In genomic region chr6:13709698-13710551, GRCh38 we compare ENCODE assay signal across 8 cellular contexts. TPM values are rescaled to one million over a fixed set of nuclear protein-coding genes. Genes with fewer than 3 reads are reported as not detected.
DNase-seq lines count a peak whose midpoint lies in the region; ATAC-seq and TF ChIP-seq lines count a peak whose summit lies in the region.

No MANE protein-coding gene starts in this region.

- peaks cover 6% of the 10 kb centered on the region for H3K36me3 Mint-ChIP-seq in T-helper 1 cell treated with Interleukin-12 subunit alpha and Interleukin-12 subunit beta and Interleukin-4 antibody, amounts not matched to agents 30 μg/mL and 1 μg/mL, for 36 hours (ENCODE audit: low read depth)

- ATAC-seq in HG02588 (IDR thresholded peaks at IDR 0.05; ENCODE audit: unreplicated experiment): no peak

- no peak for TF ChIP-seq EP300 in ovary (IDR thresholded peaks at IDR 0.05)

- DNase-seq in ovary: no peak
- no peak for DNase-seq in stimulated activated CD4-positive, alpha-beta T cell treated with anti-CD3 and anti-CD28 coated beads, Interleukin-4, amount 100 ng/mL, for 1 hour
- no peak for DNase-seq in effector CD8-positive, alpha-beta T cell (lab: John Stamatoyannopoulos, UW)

- H3K27ac ChIP-seq in BLaER1 (peak overlapping the region; percentile 97), HEK293 (ENCODE audit: extremely low read depth, low read depth, low read length) (peak overlapping the region; percentile 85), esophagus (ENCODE audit: low read depth in 2 of 2, low read length in 1 of 2) (peak overlapping the region; percentile 97 to 99), ovary (peak overlapping the region; percentile 81 to 98)

- peak overlapping the region; percentile 85 for H3K4me2 ChIP-seq in BLaER1

- H3K27me3 Mint-ChIP-seq in T-helper 1 cell treated with Interleukin-12 subunit alpha and Interleukin-12 subunit beta and Interleukin-4 antibody, amounts not matched to agents 30 μg/mL and 1 μg/mL, for 36 hours (ENCODE audit: low read depth): no peaks in the 10 kb centered on the region

- peak overlapping the region; percentile 94 for H3K27ac Mint-ChIP-seq in T-helper 1 cell treated with Interleukin-12 subunit alpha and Interleukin-12 subunit beta and Interleukin-4 antibody, amounts not matched to agents 30 μg/mL and 1 μg/mL, for 36 hours

- H3K9me3 Mint-ChIP-seq in T-helper 1 cell treated with Interleukin-12 subunit alpha and Interleukin-12 subunit beta and Interleukin-4 antibody, amounts not matched to agents 30 μg/mL and 1 μg/mL, for 36 hours: no peaks in the 10 kb centered on the region

- H3K27me3 ChIP-seq in BLaER1: no peaks in the 10 kb centered on the region
- H3K27me3 ChIP-seq in esophagus (ENCODE audit: control insufficient read depth in 1 of 2, insufficient read depth in 2 of 2, low read length in 2 of 2): no peaks in the 10 kb centered on the region
- no peaks in the 10 kb centered on the region for H3K27me3 ChIP-seq in ovary

- H3K4me1 Mint-ChIP-seq in T-helper 1 cell treated with Interleukin-12 subunit alpha and Interleukin-12 subunit beta and Interleukin-4 antibody, amounts not matched to agents 30 μg/mL and 1 μg/mL, for 36 hours (ENCODE audit: low read depth): peaks cover 38% of the 10 kb centered on the region

- CTCF ChIA-PET in HEK293 (lab: Yijun Ruan, JAX): interaction anchor here (0.8 to 1.6 kb wide), 10 partner anchors 9 to 147 kb away, joined by 3 to 9 read pairs (median 4); partner anchors contain the start of gene SIRT5

- H3K9ac ChIP-seq in BLaER1: peak overlapping the region; percentile 95

- 1% methylated on average over 10 of the region's 10 CpGs for WGBS in esophagus, 2 donors
- 1% methylated on average over 10 of the region's 10 CpGs for WGBS in ovary, 3 donors

- peaks cover 21% of the 10 kb centered on the region for H3K9me3 ChIP-seq in BLaER1
- no peaks in the 10 kb centered on the region for H3K9me3 ChIP-seq in HEK293 (ENCODE audit: control insufficient read depth, insufficient read depth, low read depth, low read length)
- no peaks in the 10 kb centered on the region for H3K9me3 ChIP-seq in esophagus (ENCODE audit: control insufficient read depth in 2 of 2, insufficient read depth in 1 of 2, low read depth in 1 of 2, low read length in 1 of 2)
- H3K9me3 ChIP-seq in ovary: no peaks in the 10 kb centered on the region

- intact Hi-C loops in ovary (cut with DNase I): loop anchor here (5.0 to 10.0 kb wide), 2 partner anchors 95 to 98 kb away; partner anchors contain the start of gene NOL7 (in 3 of the 4)

- H3K4me3 Mint-ChIP-seq in T-helper 1 cell treated with Interleukin-12 subunit alpha and Interleukin-12 subunit beta and Interleukin-4 antibody, amounts not matched to agents 30 μg/mL and 1 μg/mL, for 36 hours: peak overlapping the region; percentile 98

- no peak for TF ChIP-seq POLR2A in ovary (IDR thresholded peaks at IDR 0.05)

- H4K20me1 ChIP-seq in BLaER1: peaks cover 61% of the 10 kb centered on the region

- POLR2A ChIA-PET in HEK293 (lab: Yijun Ruan, JAX): interaction anchor here (0.8 to 2.8 kb wide), 4 partner anchors 17 to 135 kb away, joined by 3 to 23 read pairs (median 6); partner anchors contain the start of gene NOL7

- H3K4me1 ChIP-seq in BLaER1 (peaks cover 39% of the 10 kb centered on the region), HEK293 (ENCODE audit: control insufficient read depth, insufficient read depth, low read length) (peaks cover 6% of the 10 kb centered on the region; the same call in 1 of the 2 replicates), esophagus (ENCODE audit: control insufficient read depth in 2 of 2, insufficient read depth in 2 of 2, low read length in 1 of 2) (no peaks in the 10 kb centered on the region), ovary (ENCODE audit: insufficient read depth) (peaks cover 9% of the 10 kb centered on the region)

- H3K4me3 ChIP-seq in BLaER1: peak overlapping the region; percentile 92
- H3K4me3 ChIP-seq in HEK293 (ENCODE audit: low read depth, low read length): peak overlapping the region; percentile 88
- peak overlapping the region; percentile 94 to 98 for H3K4me3 ChIP-seq in esophagus (ENCODE audit: low read depth in 1 of 2, low read length in 2 of 2)
- H3K4me3 ChIP-seq in ovary: peak overlapping the region; percentile 72

- H3K36me3 ChIP-seq in BLaER1: peaks cover 23% of the 10 kb centered on the region
- H3K36me3 ChIP-seq in HEK293 (ENCODE audit: control insufficient read depth in 2 of 2, insufficient read depth in 1 of 2, low read length in 2 of 2): no peaks in the 10 kb centered on the region; a peak in 1 of 3 replicates
- no peaks in the 10 kb centered on the region for H3K36me3 ChIP-seq in esophagus (ENCODE audit: control insufficient read depth in 2 of 2, insufficient read depth in 2 of 2, low read length in 1 of 2)
- no peaks in the 10 kb centered on the region for H3K36me3 ChIP-seq in ovary

- TF ChIP-seq CTCF in HEK293 (tag by site-specific recombination; IDR thresholded peaks at IDR 0.05) (no peak), ovary (IDR thresholded peaks at IDR 0.05) (no peak)

TF ChIP-seq in HEK293, 187 proteins besides CTCF, POLR2A, EP300 and RAD21 (continues in another document):
- TF ChIP-seq ZBTB17 (tag by site-specific recombination; IDR thresholded peaks at IDR 0.05): no peak
- no peak for TF ChIP-seq SP7 (tag by site-specific recombination; IDR thresholded peaks at IDR 0.05)
- no peak for TF ChIP-seq ZBTB8A (tag by site-specific recombination; IDR thresholded peaks at IDR 0.05)
- no peak for TF ChIP-seq ZNF544 (tag by site-specific recombination; IDR thresholded peaks at IDR 0.05)
- TF ChIP-seq ZNF660 (tag by site-specific recombination; IDR thresholded peaks at IDR 0.05): 0 out of 2 replicates have a peak, but pooled peaks have one; percentile 24
- TF ChIP-seq ZNF335 (tag by site-specific recombination; conservative IDR thresholded peaks at IDR 0.05): peak; percentile 65
- no peak for TF ChIP-seq ZNF610 (tag by site-specific recombination; IDR thresholded peaks at IDR 0.05; ENCODE audit: borderline replicate concordance)
- TF ChIP-seq, protein P1, sequence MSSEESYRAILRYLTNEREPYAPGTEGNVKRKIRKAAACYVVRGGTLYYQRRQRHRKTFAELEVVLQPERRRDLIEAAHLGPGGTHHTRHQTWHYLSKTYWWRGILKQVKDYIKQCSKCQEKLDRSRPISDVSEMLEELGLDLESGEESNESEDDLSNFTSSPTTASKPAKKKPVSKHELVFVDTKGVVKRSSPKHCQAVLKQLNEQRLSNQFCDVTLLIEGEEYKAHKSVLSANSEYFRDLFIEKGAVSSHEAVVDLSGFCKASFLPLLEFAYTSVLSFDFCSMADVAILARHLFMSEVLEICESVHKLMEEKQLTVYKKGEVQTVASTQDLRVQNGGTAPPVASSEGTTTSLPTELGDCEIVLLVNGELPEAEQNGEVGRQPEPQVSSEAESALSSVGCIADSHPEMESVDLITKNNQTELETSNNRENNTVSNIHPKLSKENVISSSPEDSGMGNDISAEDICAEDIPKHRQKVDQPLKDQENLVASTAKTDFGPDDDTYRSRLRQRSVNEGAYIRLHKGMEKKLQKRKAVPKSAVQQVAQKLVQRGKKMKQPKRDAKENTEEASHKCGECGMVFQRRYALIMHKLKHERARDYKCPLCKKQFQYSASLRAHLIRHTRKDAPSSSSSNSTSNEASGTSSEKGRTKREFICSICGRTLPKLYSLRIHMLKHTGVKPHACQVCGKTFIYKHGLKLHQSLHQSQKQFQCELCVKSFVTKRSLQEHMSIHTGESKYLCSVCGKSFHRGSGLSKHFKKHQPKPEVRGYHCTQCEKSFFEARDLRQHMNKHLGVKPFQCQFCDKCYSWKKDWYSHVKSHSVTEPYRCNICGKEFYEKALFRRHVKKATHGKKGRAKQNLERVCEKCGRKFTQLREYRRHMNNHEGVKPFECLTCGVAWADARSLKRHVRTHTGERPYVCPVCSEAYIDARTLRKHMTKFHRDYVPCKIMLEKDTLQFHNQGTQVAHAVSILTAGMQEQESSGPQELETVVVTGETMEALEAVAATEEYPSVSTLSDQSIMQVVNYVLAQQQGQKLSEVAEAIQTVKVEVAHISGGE (tag by site-specific recombination; conservative IDR thresholded peaks at IDR 0.05; ENCODE audit: low read depth): no peak
- TF ChIP-seq SCRT1 (tag by site-specific recombination; IDR thresholded peaks at IDR 0.05; ENCODE audit: borderline replicate concordance): no peak
- TF ChIP-seq ZBTB20 (tag by site-specific recombination; IDR thresholded peaks at IDR 0.05): peak; percentile 60; the same call in 1 of the 2 replicates
- no peak for TF ChIP-seq MEIS1 (CRISPR knock-in tag; IDR thresholded peaks at IDR 0.05; ENCODE audit: borderline replicate concordance)
- no peak for TF ChIP-seq ZNF510 (tag by site-specific recombination; IDR thresholded peaks at IDR 0.05; ENCODE audit: insufficient replicate concordance)
- no peak for TF ChIP-seq ZNF239 (tag by site-specific recombination; IDR thresholded peaks at IDR 0.05)
- TF ChIP-seq ZNF37A (tag by site-specific recombination; IDR thresholded peaks at IDR 0.05): 0 out of 2 replicates have a peak, but pooled peaks have one; percentile 7
- no peak for TF ChIP-seq ZNF391 (tag by site-specific recombination; IDR thresholded peaks at IDR 0.05; ENCODE audit: borderline replicate concordance, low read depth)
- no peak for TF ChIP-seq ZNF214 (tag by site-specific recombination; IDR thresholded peaks at IDR 0.05; ENCODE audit: borderline replicate concordance)
- TF ChIP-seq ZNF837 (tag by site-specific recombination; IDR thresholded peaks at IDR 0.05): no peak
- no peak for TF ChIP-seq ZNF585B (tag by site-specific recombination; IDR thresholded peaks at IDR 0.05)
- 0 out of 2 replicates have a peak, but pooled peaks have one; percentile 4 for TF ChIP-seq PATZ1 (tag by site-specific recombination; IDR thresholded peaks at IDR 0.05)
- no peak for TF ChIP-seq ZNF514 (tag by site-specific recombination; IDR thresholded peaks at IDR 0.05)

RNA-seq across cellular contexts. Expression of gene RANBP9, which starts 1.7 kb away (rescaled TPM):
- 100 to 1,000 TPM in 1 of 2 donors, 10 to 100 TPM in 1; 60.8 to 123 TPM for polyA plus RNA-seq in esophagus
- total RNA-seq in ovary: 10 to 100 TPM; 26.5 to 40.8 (median 37.0) TPM
- polyA plus RNA-seq in ovary: 10 to 100 TPM; 24.8 to 50.6 TPM
